24 cellular contexts compared by ENCODE assay signal in genomic region chr2:37110306-37111212, GRCh38. TPM values are rescaled to one million over a fixed set of nuclear protein-coding genes. Genes with fewer than 3 reads are reported as not detected.
DNase-seq lines count a peak whose midpoint lies in the region; ATAC-seq, FAIRE-seq and TF ChIP-seq lines count a peak whose summit lies in the region.
"Had no signal": no experiment of that assay in that cellular context is flagged by ENCODE, and none has a peak within 500 bp of the region (broad histone marks: within the 10 kb centered on the region; RNA-seq: fewer than 3 reads in every experiment).

No MANE protein-coding gene starts in this region.

- no peak overlapping the region for H3K27ac ChIP-seq in RWPE1
- H3K27ac ChIP-seq in keratinocyte (ENCODE audit: control insufficient read depth, insufficient read depth, low read length): no peak overlapping the region

- no peaks in the 10 kb centered on the region for H3K27me3 ChIP-seq in keratinocyte (ENCODE audit: control insufficient read depth, extremely low read depth, insufficient read depth, low read length)
- H3K27me3 ChIP-seq: MG63 had no signal

- no peaks in the 10 kb centered on the region for H3K79me2 ChIP-seq in keratinocyte (ENCODE audit: control insufficient read depth, insufficient read depth, low read length)

- H3K4me2 ChIP-seq in keratinocyte (ENCODE audit: control insufficient read depth, extremely low read depth, insufficient read depth, low read depth, low read length): peak overlapping the region; percentile 42

- H3K4me1 Mint-ChIP-seq in activated T-cell treated with anti-CD3 and anti-CD28 coated beads, Interleukin-2, amount 50 U/mL, for 72 hours (ENCODE audit: low read depth): no peaks in the 10 kb centered on the region
- H3K4me1 Mint-ChIP-seq: B cell, CD14-positive monocyte had no signal

- peak overlapping the region; percentile 5 for H3K27ac Mint-ChIP-seq in activated T-cell treated with anti-CD3 and anti-CD28 coated beads, Interleukin-2, amount 50 U/mL, for 72 hours
- H3K27ac Mint-ChIP-seq: B cell, CD14-positive monocyte had no signal

- H3K9me3 Mint-ChIP-seq in activated T-cell treated with anti-CD3 and anti-CD28 coated beads, Interleukin-2, amount 50 U/mL, for 72 hours: no peaks in the 10 kb centered on the region
- H3K9me3 Mint-ChIP-seq: CD14-positive monocyte had no signal

- no peak for DNase-seq in activated T-cell treated with anti-CD3 and anti-CD28 coated beads, Interleukin-2, amount 50 U/mL, for 72 hours
- no peak for DNase-seq in activated T-cell treated with anti-CD3 and anti-CD28 coated beads for 4 hours
- peak; percentile 37 for DNase-seq in RWPE1 (ENCODE audit: low spot score)
- DNase-seq in dermis blood vessel endothelial cell: peak; percentile 5
- peak; percentile 63 for DNase-seq in keratinocyte (ENCODE audit: low read depth, low spot score)
- no peak for DNase-seq in activated CD8-positive, alpha-beta memory T cell treated with anti-CD3 and anti-CD28 coated beads, Interleukin-2, amount 50 U/mL, for 4 hours
- DNase-seq in NCI-H128 (lab: John Stamatoyannopoulos, UW; ENCODE audit: unreplicated experiment): no peak
- no peak for DNase-seq in DMS153 treated with DMSO at 0.1 percent for 48 hours (lab: John Stamatoyannopoulos, UW; ENCODE audit: unreplicated experiment)
- DNase-seq: DMS53, GDM1, GOT3, HCEC 1CT, Kasumi-1, MG63, NCI-H1417 treated with DMSO at 0.1 percent for 48 hours, NCI-H187 treated with DMSO at 0.1 percent for 48 hours, NCI-H2107, NCI-H226, NCI-H510A treated with DMSO at 0.1 percent for 48 hours, NCI-H748 treated with DMSO at 0.1 percent for 48 hours had no signal

- peaks cover 7 to 12% of the 10 kb centered on the region in 2 donors for H3K36me3 Mint-ChIP-seq in activated T-cell treated with anti-CD3 and anti-CD28 coated beads, Interleukin-2, amount 50 U/mL, for 72 hours (ENCODE audit: insufficient read depth in 2 of 2)

- ATAC-seq in activated T-cell treated with anti-CD3 and anti-CD28 coated beads, Interleukin-2, amount 50 U/mL, for 72 hours (replicated peaks in 1 of 2): no peak

- H3K27me3 Mint-ChIP-seq in activated T-cell treated with anti-CD3 and anti-CD28 coated beads, Interleukin-2, amount 50 U/mL, for 72 hours (ENCODE audit: low read depth): no peaks in the 10 kb centered on the region
- H3K27me3 Mint-ChIP-seq: B cell had no signal

- FAIRE-seq in keratinocyte (lab: Jason Lieb, UNC): peak; percentile 57
- FAIRE-seq: A204.1, GM19239 had no signal

- H3K36me3 ChIP-seq in keratinocyte (ENCODE audit: control insufficient read depth in 2 of 2, extremely low read depth in 1 of 2, insufficient read depth in 2 of 2, low read length in 2 of 2): peaks cover 12 to 21% of the 10 kb centered on the region in 2 experiments

- peaks cover 23% of the 10 kb centered on the region for H3K4me1 ChIP-seq in keratinocyte (ENCODE audit: control insufficient read depth, extremely low read depth, insufficient read depth, low read length)

- H3K4me3 ChIP-seq in keratinocyte (ENCODE audit: control insufficient read depth in 2 of 3, extremely low read depth in 1 of 3, insufficient read depth in 2 of 3, low read depth in 1 of 3, low read length in 3 of 3): no peak overlapping the region
- H3K4me3 ChIP-seq: MG63 had no signal

- TF ChIP-seq CTCF in RWPE1 (conservative IDR thresholded peaks at IDR 0.05; ENCODE audit: low read depth) (no peak), keratinocyte (optimal IDR thresholded peaks at IDR 0.05 in 1 of 3, IDR thresholded peaks at IDR 0.05 in 1 of 3, conservative IDR thresholded peaks at IDR 0.05 in 1 of 3; ENCODE audit: extremely low read depth in 1 of 3, insufficient read depth in 2 of 3, low read length in 3 of 3) (no peak)

- no peaks in the 10 kb centered on the region for H3K9me1 ChIP-seq in keratinocyte (ENCODE audit: control insufficient read depth, extremely low read depth, insufficient read depth, low read length)

- no peaks in the 10 kb centered on the region for H3K9me3 ChIP-seq in keratinocyte (ENCODE audit: control insufficient read depth, low read depth, low read length)
- H3K9me3 ChIP-seq: MG63 had no signal

- no peak overlapping the region for H3K9ac ChIP-seq in keratinocyte (ENCODE audit: control insufficient read depth, extremely low read depth, insufficient read depth, low read length)

- POLR2A ChIA-PET in RWPE1 (lab: Yijun Ruan, JAX; ENCODE audit: low non-redundant PET): no interaction called here

- H4K20me1 ChIP-seq in keratinocyte (ENCODE audit: control insufficient read depth, extremely low read depth, insufficient read depth, low read length): no peaks in the 10 kb centered on the region

- H2AFZ ChIP-seq in keratinocyte (ENCODE audit: control insufficient read depth, low read length): no peak overlapping the region

- CTCF ChIA-PET in RWPE1 (lab: Yijun Ruan, JAX): interaction anchor here (0.6 to 0.8 kb wide), 3 partner anchors 33 to 121 kb away, joined by 3 to 4 read pairs (median 3); partner anchors contain the start of genes CEBPZ and NDUFAF7

- dilution Hi-C loops in keratinocyte (cut with MboI; ENCODE audit: extremely low pct_ligation_motif_present, low sequenced_read_pairs): no loop called here

- no peak overlapping the region for H3K4me3 Mint-ChIP-seq in activated T-cell treated with anti-CD3 and anti-CD28 coated beads, Interleukin-2, amount 50 U/mL, for 72 hours
- H3K4me3 Mint-ChIP-seq: B cell, CD14-positive monocyte had no signal

RNA-seq across cellular contexts. Expression of gene GPATCH11, which starts 26.2 kb away (rescaled TPM):
- total RNA-seq in activated T-cell treated with anti-CD3 and anti-CD28 coated beads, Interleukin-2, amount 50 U/mL, for 72 hours: 10 to 100 TPM; 12.3 to 12.4 TPM
- total RNA-seq in dermis blood vessel endothelial cell: 6.0 and 9.4 TPM in 2 replicates
- 2.5 to 4.9 TPM (median 3.1 TPM) in 3 replicates for polyA plus RNA-seq in keratinocyte
- 39.1 TPM for polyA plus RNA-seq in keratinocyte (2011; ENCODE audit: low read depth)
- polyA plus RNA-seq in keratinocyte (2011; cell fraction: cytosol; rRNA removed): 2.5 and 4.1 TPM in 2 replicates
- polyA plus RNA-seq in keratinocyte (2011; cell fraction: nucleus; rRNA removed): 2.2 and 2.7 TPM in 2 replicates
- polyA plus RNA-seq in keratinocyte (2012; ENCODE audit: low replicate concordance): 3.6 and 4.4 TPM in 2 replicates
- polyA minus RNA-seq in keratinocyte: 0.46 to 1.5 TPM (median 0.92 TPM) in 3 replicates
- 1.2 TPM for polyA minus RNA-seq in keratinocyte (2011; cell fraction: cytosol; rRNA and poly(A)+ RNA removed)
- polyA minus RNA-seq in keratinocyte (2011; cell fraction: nucleus; rRNA and poly(A)+ RNA removed): 0.63 and 1.5 TPM in 2 replicates

RNA-seq across cellular contexts. Expression of gene HEATR5B, which starts 26.4 kb away (rescaled TPM):
- total RNA-seq in activated T-cell treated with anti-CD3 and anti-CD28 coated beads, Interleukin-2, amount 50 U/mL, for 72 hours: 10 to 100 TPM; 12.4 to 14.8 TPM
- total RNA-seq in dermis blood vessel endothelial cell: 37.6 and 40.3 TPM in 2 replicates
- 12.4 to 21.1 TPM (median 20.0 TPM) in 3 replicates for polyA plus RNA-seq in keratinocyte
- 5.1 TPM for polyA plus RNA-seq in keratinocyte (2011; ENCODE audit: low read depth)
- polyA plus RNA-seq in keratinocyte (2011; cell fraction: cytosol; rRNA removed): 4.9 and 10.1 TPM in 2 replicates
- polyA plus RNA-seq in keratinocyte (2011; cell fraction: nucleus; rRNA removed): 38.0 and 47.9 TPM in 2 replicates
- polyA plus RNA-seq in keratinocyte (2012; ENCODE audit: low replicate concordance): 6.7 and 7.4 TPM in 2 replicates
- 9.4 to 35.8 TPM (median 27.3 TPM) in 3 replicates for polyA minus RNA-seq in keratinocyte
- 9.8 TPM for polyA minus RNA-seq in keratinocyte (2011; cell fraction: cytosol; rRNA and poly(A)+ RNA removed)
- 33.3 and 54.1 TPM in 2 replicates for polyA minus RNA-seq in keratinocyte (2011; cell fraction: nucleus; rRNA and poly(A)+ RNA removed)

RNA-seq across cellular contexts. Expression of gene EIF2AK2, which starts 46.2 kb away (rescaled TPM):
- 10 to 100 TPM; 30.1 to 42.9 TPM for total RNA-seq in activated T-cell treated with anti-CD3 and anti-CD28 coated beads, Interleukin-2, amount 50 U/mL, for 72 hours
- total RNA-seq in dermis blood vessel endothelial cell: 18.9 and 33.2 TPM in 2 replicates
- 27.6 to 54.6 TPM (median 38.2 TPM) in 3 replicates for polyA plus RNA-seq in keratinocyte
- 17.2 TPM for polyA plus RNA-seq in keratinocyte (2011; ENCODE audit: low read depth)
- 23.0 and 44.4 TPM in 2 replicates for polyA plus RNA-seq in keratinocyte (2011; cell fraction: cytosol; rRNA removed)
- polyA plus RNA-seq in keratinocyte (2011; cell fraction: nucleus; rRNA removed): 24.3 and 33.0 TPM in 2 replicates
- polyA plus RNA-seq in keratinocyte (2012; ENCODE audit: low replicate concordance): 5.6 and 45.0 TPM in 2 replicates
- 14.7 to 62.7 TPM (median 30.9 TPM) in 3 replicates for polyA minus RNA-seq in keratinocyte
- 32.4 TPM for polyA minus RNA-seq in keratinocyte (2011; cell fraction: cytosol; rRNA and poly(A)+ RNA removed)
- 24.4 and 52.4 TPM in 2 replicates for polyA minus RNA-seq in keratinocyte (2011; cell fraction: nucleus; rRNA and poly(A)+ RNA removed)

Comparison
In these comparisons a context has a peak if more than half of its experiments do, and no peak if none do; other contexts are left out.
1. DNase-seq: peak in RWPE1 (single experiment), dermis blood vessel endothelial cell (single experiment) and keratinocyte (single experiment); none in activated T-cell treated with anti-CD3 and anti-CD28 coated beads, Interleukin-2, amount 50 U/mL, for 72 hours (0 of 2), activated T-cell treated with anti-CD3 and anti-CD28 coated beads for 4 hours (single experiment), activated CD8-positive, alpha-beta memory T cell treated with anti-CD3 and anti-CD28 coated beads, Interleukin-2, amount 50 U/mL, for 4 hours (single experiment), NCI-H128 (single experiment) and DMS153 treated with DMSO at 0.1 percent for 48 hours (single experiment).